ENCODE assay signal across 8 cellular contexts in the genomic region with DNA sequence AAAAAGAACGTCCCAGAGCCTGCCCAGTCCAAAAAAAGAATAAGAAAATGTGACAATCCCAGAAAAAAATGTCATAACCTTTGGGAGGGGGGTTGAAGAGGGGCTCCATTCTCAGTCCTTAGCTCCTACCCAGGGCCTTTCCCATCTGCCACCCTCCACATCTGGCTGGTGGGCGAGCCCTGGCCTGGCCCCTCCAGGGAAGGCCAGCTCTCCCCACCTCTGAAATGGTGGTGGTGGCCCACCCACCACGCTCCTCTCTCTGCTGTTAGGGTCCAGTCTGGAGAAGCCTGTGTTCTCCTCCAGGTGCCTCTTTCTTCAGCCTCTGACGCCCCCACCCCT. TPM values are rescaled to one million over a fixed set of nuclear protein-coding genes. Genes with fewer than 3 reads are reported as not detected.
DNase-seq lines count a peak whose midpoint lies in the region; ATAC-seq and TF ChIP-seq lines count a peak whose summit lies in the region.

No MANE protein-coding gene starts in this region.

- in situ Hi-C loops in HAP-1 (cut with MboI; ENCODE audit: low sequenced_read_pairs): no loop called here
- in situ Hi-C loops in GM13976 (cut with MboI; ENCODE audit: low sequenced_read_pairs, unreplicated experiment): no loop called here

- DNase-seq in HAP-1 (ENCODE audit: low spot score in 2 of 2) (no peak), smooth muscle cell (lab: John Stamatoyannopoulos, UW; ENCODE audit: unreplicated experiment) (no peak), NCI-H1930 (lab: John Stamatoyannopoulos, UW) (no peak), GM13976 (ENCODE audit: low spot score) (no peak), DMS 273 treated with DMSO at 0.1 percent for 48 hours (lab: John Stamatoyannopoulos, UW) (no peak)
- DNase-seq in activated CD8-positive, alpha-beta T cell treated with anti-CD3 and anti-CD28 coated beads for 36 hours: no peak
- DNase-seq in activated CD4-positive, alpha-beta T cell treated with anti-CD3 and anti-CD28 coated beads, Interleukin-2, amount 50 U/mL, for 1 hour: no peak

- H3K4me2 ChIP-seq in smooth muscle cell: peak overlapping the region; percentile 89

- H3K36me3 ChIP-seq in HAP-1 (replicated peaks): no peaks in the 10 kb centered on the region
- no peaks in the 10 kb centered on the region for H3K36me3 ChIP-seq in smooth muscle cell (ENCODE audit: low read depth)

- CTCF ChIA-PET in activated CD8-positive, alpha-beta T cell treated with anti-CD3 and anti-CD28 coated beads for 36 hours (lab: Charles Lee): interaction anchor here (0.5 to 3.5 kb wide), 5 partner anchors 41 to 98 kb away, joined by 3 to 20 read pairs (median 5); a partner anchor contains a TSS

- H2AFZ ChIP-seq in smooth muscle cell (ENCODE audit: low read depth): no peak overlapping the region

- H3K9me3 Mint-ChIP-seq in activated CD8-positive, alpha-beta T cell treated with anti-CD3 and anti-CD28 coated beads for 36 hours: no peaks in the 10 kb centered on the region

- peak overlapping the region; percentile 65 for H3K27ac Mint-ChIP-seq in activated CD8-positive, alpha-beta T cell treated with anti-CD3 and anti-CD28 coated beads for 36 hours

- H3K4me3 ChIP-seq in HAP-1: peak overlapping the region; percentile 63
- H3K4me3 ChIP-seq in iPS-11a (ENCODE audit: low read depth, low read length): peak overlapping the region; percentile 56
- H3K4me3 ChIP-seq in smooth muscle cell: peak overlapping the region; percentile 76

- 48% methylated on average over 4 of the region's 4 CpGs for WGBS in smooth muscle cell (ENCODE audit: low lambda C conversion rate)

- H4K20me1 ChIP-seq in smooth muscle cell (ENCODE audit: low read depth): no peaks in the 10 kb centered on the region

- no peaks in the 10 kb centered on the region for H3K27me3 ChIP-seq in HAP-1 (ENCODE audit: low read depth)
- H3K27me3 ChIP-seq in smooth muscle cell (ENCODE audit: low read depth): peaks cover 3% of the 10 kb centered on the region

- peaks cover 14% of the 10 kb centered on the region for H3F3A ChIP-seq in smooth muscle cell (ENCODE audit: low read depth)

- ATAC-seq in activated CD8-positive, alpha-beta T cell treated with anti-CD3 and anti-CD28 coated beads for 36 hours: no peak

- POLR2A ChIA-PET in activated CD8-positive, alpha-beta T cell treated with anti-CD3 and anti-CD28 coated beads for 36 hours (lab: Charles Lee): interaction anchor here (0.8 to 3.7 kb wide), 7 partner anchors 9 to 542 kb away, joined by 3 to 15 read pairs (median 3); a partner anchor contains a TSS

- TF ChIP-seq CTCF in activated CD8-positive, alpha-beta T cell treated with anti-CD3 and anti-CD28 coated beads for 36 hours (IDR thresholded peaks at IDR 0.05): no peak
- TF ChIP-seq CTCF in smooth muscle cell (IDR thresholded peaks at IDR 0.05; ENCODE audit: borderline replicate concordance, insufficient read depth, poor library complexity, severe bottlenecking) (no peak), GM13976 (IDR thresholded peaks at IDR 0.05; ENCODE audit: borderline replicate concordance, control extremely low read depth, extremely low read depth, insufficient read depth, missing control alignments) (no peak)

- peaks cover 20% of the 10 kb centered on the region for H3K4me1 Mint-ChIP-seq in activated CD8-positive, alpha-beta T cell treated with anti-CD3 and anti-CD28 coated beads for 36 hours (ENCODE audit: low read depth)

- H3K9me3 ChIP-seq in HAP-1: no peaks in the 10 kb centered on the region; the same call in 1 of the 2 replicates
- no peaks in the 10 kb centered on the region for H3K9me3 ChIP-seq in smooth muscle cell (replicated peaks; ENCODE audit: low read depth)

- H3K36me3 Mint-ChIP-seq in activated CD8-positive, alpha-beta T cell treated with anti-CD3 and anti-CD28 coated beads for 36 hours (ENCODE audit: low read depth): peaks cover 3% of the 10 kb centered on the region

- no peaks in the 10 kb centered on the region for H3K27me3 Mint-ChIP-seq in activated CD8-positive, alpha-beta T cell treated with anti-CD3 and anti-CD28 coated beads for 36 hours

- H3K4me3 Mint-ChIP-seq in activated CD8-positive, alpha-beta T cell treated with anti-CD3 and anti-CD28 coated beads for 36 hours: peak overlapping the region; percentile 84

- no peaks in the 10 kb centered on the region for H3K79me2 ChIP-seq in smooth muscle cell (ENCODE audit: low read depth)

- no peak overlapping the region for H3K27ac ChIP-seq in smooth muscle cell (ENCODE audit: low read depth)

- intact Hi-C loops in activated CD8-positive, alpha-beta T cell treated with anti-CD3 and anti-CD28 coated beads for 36 hours (cut with micrococcal nuclease): no loop called here

- H3K4me1 ChIP-seq in HAP-1: peaks cover 17% of the 10 kb centered on the region
- H3K4me1 ChIP-seq in smooth muscle cell (ENCODE audit: low read depth): peaks cover 11% of the 10 kb centered on the region

- peak overlapping the region; percentile 60 for H3K9ac ChIP-seq in smooth muscle cell (ENCODE audit: low read depth)

RNA-seq across cellular contexts. Expression of a gene that starts 0.4 kb away (rescaled TPM):
- total RNA-seq in activated CD8-positive, alpha-beta T cell treated with anti-CD3 and anti-CD28 coated beads for 36 hours: 10 to 100 TPM; 42.5 to 44.1 TPM
- 14.9 and 17.4 TPM in 2 replicates for total RNA-seq in smooth muscle cell
- 24.6 and 25.4 TPM in 2 replicates for polyA plus RNA-seq in smooth muscle cell

RNA-seq across cellular contexts. Expression of a gene that starts 1.0 kb away (rescaled TPM):
- under 1 TPM; 0.61 to 0.63 TPM for total RNA-seq in activated CD8-positive, alpha-beta T cell treated with anti-CD3 and anti-CD28 coated beads for 36 hours
- total RNA-seq in smooth muscle cell: 2.9 and 6.4 TPM in 2 replicates
- 3.1 and 4.3 TPM in 2 replicates for polyA plus RNA-seq in smooth muscle cell

RNA-seq across cellular contexts. Expression of a gene that starts 5.3 kb away (rescaled TPM):
- total RNA-seq in activated CD8-positive, alpha-beta T cell treated with anti-CD3 and anti-CD28 coated beads for 36 hours: under 1 TPM; 0.43 TPM
- 4.5 TPM in 1 of 2 replicates, not detected in the other for total RNA-seq in smooth muscle cell
- polyA plus RNA-seq in smooth muscle cell: 0.79 and 1.6 TPM in 2 replicates

RNA-seq across cellular contexts. Expression of a gene that starts 15.9 kb away (rescaled TPM):
- 10 to 100 TPM; 30.0 to 33.0 TPM for total RNA-seq in activated CD8-positive, alpha-beta T cell treated with anti-CD3 and anti-CD28 coated beads for 36 hours
- 24.9 and 41.0 TPM in 2 replicates for total RNA-seq in smooth muscle cell
- 83.4 and 89.5 TPM in 2 replicates for polyA plus RNA-seq in smooth muscle cell

RNA-seq across cellular contexts. Expression of a gene that starts 28.5 kb away (rescaled TPM):
- not detected for total RNA-seq in activated CD8-positive, alpha-beta T cell treated with anti-CD3 and anti-CD28 coated beads for 36 hours
- not detected in 2 replicates for total RNA-seq in smooth muscle cell
- polyA plus RNA-seq in smooth muscle cell: not detected in 2 replicates
